ENCODE assay signal across 7 cellular contexts in the genomic region with DNA sequence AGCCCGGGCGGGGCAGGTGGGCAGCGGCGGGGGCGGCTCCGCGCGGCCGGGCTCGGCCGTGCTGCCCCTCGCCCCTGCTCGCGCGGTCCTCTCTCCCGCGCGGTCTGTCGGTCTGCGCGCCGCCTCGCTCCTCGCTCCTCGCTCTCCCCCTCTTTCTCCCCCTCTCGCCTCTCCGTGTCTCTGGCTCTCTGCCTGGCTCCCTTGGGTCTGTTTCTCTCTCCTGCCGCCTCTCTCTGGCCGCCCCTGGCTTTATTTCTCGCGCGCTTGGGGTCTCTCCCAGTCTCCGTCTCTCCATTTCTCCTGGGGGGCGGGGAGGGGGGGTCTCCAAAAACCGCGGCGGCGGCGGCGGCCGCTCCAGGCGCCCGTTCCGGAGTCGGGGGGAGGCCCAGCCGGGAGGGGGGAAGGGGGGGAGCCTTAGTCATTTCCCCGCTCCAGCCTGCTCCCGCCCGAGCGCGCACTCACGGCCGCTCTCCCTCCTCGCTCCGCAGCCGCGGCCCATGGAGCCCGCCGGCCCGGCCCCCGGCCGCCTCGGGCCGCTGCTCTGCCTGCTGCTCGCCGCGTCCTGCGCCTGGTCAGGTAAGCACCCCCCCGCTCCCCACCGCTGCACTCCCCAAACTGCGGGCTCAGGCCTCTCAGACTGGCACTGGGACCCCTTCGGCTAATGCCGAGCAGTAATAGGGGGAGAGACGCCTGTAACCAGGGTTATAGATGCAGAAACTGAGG. TPM values are rescaled to one million over a fixed set of nuclear protein-coding genes. Genes with fewer than 3 reads are reported as not detected.
DNase-seq lines count a peak whose midpoint lies in the region; ATAC-seq and TF ChIP-seq lines count a peak whose summit lies in the region.

A gene (plus strand): TSS at position 457 of the 723 bp plus-strand sequence. CDS start 41 bp downstream, at position 498.

- peaks cover 11% of the 10 kb centered on the region for H3K27me3 Mint-ChIP-seq in IgD-negative memory B cell

- peak within 1 kb of the TSS; percentile 77 to 96 (median 89) for H3K4me3 Mint-ChIP-seq in IgD-negative memory B cell

- 1% methylated on average over 27 to 69 of the region's 74 CpGs for WGBS in upper lobe of left lung, 2 donors

- no peak for TF ChIP-seq EP300 in upper lobe of left lung (IDR thresholded peaks at IDR 0.05)

- peaks cover 9% of the 10 kb centered on the region for H3K4me1 ChIP-seq in mucosa of stomach (ENCODE audit: control insufficient read depth, insufficient read depth, low read length)
- peaks cover 35 to 67% (median 39%) of the 10 kb centered on the region in 4 donors for H3K4me1 ChIP-seq in upper lobe of left lung

- peak within 1 kb of the TSS; percentile 88 to 97 (median 91) for H3K27ac ChIP-seq in upper lobe of left lung

- TF ChIP-seq POLR2A in upper lobe of left lung (IDR thresholded peaks at IDR 0.05): no peak

- H3K27me3 ChIP-seq in mucosa of stomach (ENCODE audit: control insufficient read depth, insufficient read depth, low read length) (peaks cover 23% of the 10 kb centered on the region), upper lobe of left lung (peaks cover 0 to 5% (median 0%) of the 10 kb centered on the region in 4 donors)

- H3K9me3 Mint-ChIP-seq in IgD-negative memory B cell: no peaks in the 10 kb centered on the region

- in situ Hi-C loops in G401 (cut with HindIII; ENCODE audit: low sequenced_read_pairs): no loop called here

- H3K36me3 Mint-ChIP-seq in IgD-negative memory B cell: peaks cover 1% of the 10 kb centered on the region

- H3K9ac ChIP-seq in mucosa of stomach (ENCODE audit: low read length): peak within 1 kb of the TSS; percentile 66

- peak; percentile 74 for DNase-seq in G401 (ENCODE audit: low spot score)
- DNase-seq in fibroblast of mammary gland (ENCODE audit: low read depth): peak; percentile 60
- peak; percentile 49 to 89 for DNase-seq in upper lobe of left lung

- no peaks in the 10 kb centered on the region for H3K36me3 ChIP-seq in mucosa of stomach (ENCODE audit: control insufficient read depth, insufficient read depth, low read length)
- H3K36me3 ChIP-seq in upper lobe of left lung: no peaks in the 10 kb centered on the region

- H3K4me3 ChIP-seq in WI38 (ENCODE audit: low read depth, low read length) (peak within 1 kb of the TSS; percentile 82), fibroblast of mammary gland (ENCODE audit: control insufficient read depth, low read depth, low read length) (peak within 1 kb of the TSS; percentile 72), mucosa of stomach (ENCODE audit: low read length) (peak within 1 kb of the TSS; percentile 47), upper lobe of left lung (peak within 1 kb of the TSS; percentile 51 to 64 (median 58))

- peaks cover 31 to 46% (median 37%) of the 10 kb centered on the region in 3 donors for H3K4me1 Mint-ChIP-seq in IgD-negative memory B cell

- H3K27ac Mint-ChIP-seq in IgD-negative memory B cell: peak within 1 kb of the TSS in 2 of 3 donors; percentile 41 to 80

- H3K9me3 ChIP-seq in mucosa of stomach (ENCODE audit: control insufficient read depth, low read length): no peaks in the 10 kb centered on the region
- H3K9me3 ChIP-seq in upper lobe of left lung: no peaks in the 10 kb centered on the region

- TF ChIP-seq CTCF in WI38 (IDR thresholded peaks at IDR 0.05; ENCODE audit: low read depth, low read length): no peak
- TF ChIP-seq CTCF in fibroblast of mammary gland (conservative IDR thresholded peaks at IDR 0.05; ENCODE audit: control insufficient read depth, insufficient read depth, low read depth, low read length): no peak
- TF ChIP-seq CTCF in upper lobe of left lung (IDR thresholded peaks at IDR 0.05): no peak

- peak in 1 of 2 donors; percentile 79 for ATAC-seq in upper lobe of left lung (ENCODE audit: low FRiP score in 2 of 2)
- no peak for ATAC-seq in GM19452 (IDR thresholded peaks at IDR 0.05; ENCODE audit: unreplicated experiment)

RNA-seq across cellular contexts. Expression of the gene that starts here (rescaled TPM):
- total RNA-seq in G401 (2014; rRNA removed; shearing (Covaris generic)): 14.7 and 16.7 TPM in 2 replicates
- 0.26 TPM for polyA plus RNA-seq in IgD-negative memory B cell
- 100 to 1,000 TPM in 1 of 6 donors, 10 to 100 TPM in 5; 36.3 to 119 (median 60.4) TPM for total RNA-seq in upper lobe of left lung
